Comparison of ENCODE assay signal across 22 cellular contexts in the genomic region with DNA sequence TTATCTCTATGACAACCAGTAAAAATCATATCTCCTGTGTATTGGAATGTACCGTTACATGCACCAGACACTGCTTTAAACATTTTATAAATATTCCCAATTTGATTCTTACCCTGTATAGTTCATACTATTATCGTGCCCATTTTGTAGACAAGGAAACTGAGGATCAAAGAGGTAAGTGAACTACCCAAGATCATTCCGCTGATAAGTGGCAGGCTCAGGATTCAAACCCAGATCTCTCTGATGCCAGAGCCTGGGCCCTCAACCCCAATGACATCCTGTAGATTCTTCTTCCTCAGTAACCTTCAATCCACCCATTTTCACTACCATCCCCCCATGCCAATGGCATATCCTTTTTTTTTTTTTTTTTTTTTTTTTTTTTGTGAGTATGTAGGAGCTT. TPM values are rescaled to one million over a fixed set of nuclear protein-coding genes. Genes with fewer than 3 reads are reported as not detected.
A peak's percentile ranks its signal among the peaks of the same experiment; 100 is the strongest.
DNase-seq lines count a peak whose midpoint lies in the region; ATAC-seq, FAIRE-seq and TF ChIP-seq lines count a peak whose summit lies in the region.
"Had no signal": no experiment of that assay in that cellular context is flagged by ENCODE, and none has a peak within 500 bp of the region (broad histone marks: within the 10 kb centered on the region; RNA-seq: fewer than 3 reads in every experiment).

No MANE protein-coding gene starts in this region.

- H3K4me1 Mint-ChIP-seq in WTC11 = no peaks in the 10 kb centered on the region
- H3K4me1 Mint-ChIP-seq: B cell had no signal

- POLR2A ChIA-PET in HEK293T (lab: Yijun Ruan, JAX) = no interaction called here
- POLR2A ChIA-PET in WTC11 (lab: Charles Lee) = interaction anchor here (0.6 kb wide), 1 partner anchor 847 kb away, joined by 5 read pairs; no protein-coding TSS in a partner anchor
- POLR2A ChIA-PET in H1 (lab: Charles Lee; ENCODE audit: partially characterized antibody) = no interaction called here

- H3K18ac ChIP-seq in H1 (ENCODE audit: extremely low read depth, low read length) = no peak overlapping the region

- H3K4me3 Mint-ChIP-seq in WTC11 = no peak overlapping the region
- H3K4me3 Mint-ChIP-seq: B cell; CD4-positive, alpha-beta T cell; CD8-positive, alpha-beta T cell had no signal

- H2BK20ac ChIP-seq in H1 (ENCODE audit: low read length) = no peak overlapping the region

- H3K27ac ChIP-seq in H1 (ENCODE audit: low read depth, low read length) = no peak overlapping the region
- H3K27ac ChIP-seq: 22Rv1; A549; BLaER1 treated with 17β-estradiol and CSF1 and Interleukin-3, amounts not matched to agents 10 nM and 100 nM; C4-2B had no signal

- no peak overlapping the region for H3K56ac ChIP-seq in H1 (replicated peaks; ENCODE audit: insufficient read length, low read depth, low read length)

- no peak overlapping the region for H3K4ac ChIP-seq in H1 (replicated peaks; ENCODE audit: insufficient read length, low read depth, low read length)

- DNase-seq in HEK293T (ENCODE audit: extremely low spot score) = no peak
- DNase-seq in WTC11 (ENCODE audit: low spot score) = no peak
- no peak for DNase-seq in H1 (ENCODE audit: low read depth in 1 of 2, low spot score in 2 of 2)
- no peak for DNase-seq in NCI-H226
- no peak for DNase-seq in medulla oblongata (ENCODE audit: extremely low spot score)
- DNase-seq in amniotic stem cell (lab: John Stamatoyannopoulos, UW) = no peak
- DNase-seq: AML-193; Caco-2; Calu3; CD4-positive, alpha-beta T cell; CD8-positive, alpha-beta T cell; DMS79 treated with DMSO at 0.1 percent for 48 hours; GF-D8 had no signal

- H3K79me1 ChIP-seq in H1 (ENCODE audit: low read depth, low read length) = no peaks in the 10 kb centered on the region

- WGBS in H1 (ENCODE audit: extremely low coverage in 1 of 2, insufficient coverage in 1 of 2, insufficient read length in 1 of 2, insufficient replicate concordance in 2 of 2, low coverage in 1 of 2, low lambda C conversion rate in 2 of 2, missing lambda C conversion rate in 1 of 2), 2 experiments = 95% methylated on average over 3 of the region's 3 CpGs; no CpG with 5 or more reads in 1 of the 2 experiments

- no peak overlapping the region for H3K4me3 ChIP-seq in H1 (ENCODE audit: extremely low read depth in 1 of 4, insufficient read depth in 2 of 4, low read depth in 3 of 4, low read length in 4 of 4)
- H3K4me3 ChIP-seq: A549; BLaER1 treated with 17β-estradiol and CSF1 and Interleukin-3, amounts not matched to agents 10 nM and 100 nM had no signal

- H3K14ac ChIP-seq in H1 (ENCODE audit: insufficient read length) = no peak overlapping the region

- H3K9me3 ChIP-seq in H1 (ENCODE audit: insufficient read depth in 2 of 2, low read depth in 1 of 2, low read length in 1 of 2) = no peaks in the 10 kb centered on the region
- H3K9me3 ChIP-seq: A549; BLaER1 treated with 17β-estradiol and CSF1 and Interleukin-3, amounts not matched to agents 10 nM and 100 nM; Caco-2 had no signal

- H3K79me2 ChIP-seq in H1 (ENCODE audit: control insufficient read depth in 1 of 2, insufficient read depth in 2 of 2, low read length in 2 of 2) = no peaks in the 10 kb centered on the region

- CTCF ChIA-PET in HEK293T (lab: Yijun Ruan, JAX) (interaction anchor here (0.6 kb wide), 1 partner anchor 262 kb away, joined by 3 read pairs; no protein-coding TSS in a partner anchor), WTC11 (lab: Charles Lee) (no interaction called here), H1 (lab: Charles Lee; ENCODE audit: partially characterized antibody) (no interaction called here)

- TF ChIP-seq POLR2A in H1 (IDR thresholded peaks at IDR 0.05; ENCODE audit: control extremely low read depth in 1 of 2, low read depth in 2 of 2, low read length in 2 of 2) = no peak

- H3K27me3 ChIP-seq in H1 (replicated peaks in 1 of 4; ENCODE audit: control insufficient read depth in 3 of 4, extremely low read depth in 1 of 4, insufficient read depth in 3 of 4, low read length in 3 of 4) = no peaks in the 10 kb centered on the region
- H3K27me3 ChIP-seq: BLaER1 treated with 17β-estradiol and CSF1 and Interleukin-3, amounts not matched to agents 10 nM and 100 nM had no signal

- peaks cover 7% of the 10 kb centered on the region for H3K9me3 Mint-ChIP-seq in WTC11
- H3K9me3 Mint-ChIP-seq: CD4-positive, alpha-beta T cell; CD8-positive, alpha-beta T cell had no signal

- no peaks in the 10 kb centered on the region for H3K23me2 ChIP-seq in H1 (ENCODE audit: low read depth, low read length)

- no peak for TF ChIP-seq RAD21 in H1 (IDR thresholded peaks at IDR 0.05 in 1 of 2, conservative IDR thresholded peaks at IDR 0.05 in 1 of 2; ENCODE audit: low read depth in 2 of 2, low read length in 2 of 2)

- no peak overlapping the region for H3K27ac Mint-ChIP-seq in WTC11
- H3K27ac Mint-ChIP-seq: B cell; CD4-positive, alpha-beta T cell; CD8-positive, alpha-beta T cell had no signal

- H2BK12ac ChIP-seq in H1 (ENCODE audit: low read depth, low read length) = no peak overlapping the region

- no peak for FAIRE-seq in H1 (lab: Jason Lieb, UNC)
- FAIRE-seq: A549, D721Med, G401.6, GM12891, GM19239 had no signal

- no peaks in the 10 kb centered on the region for H3K4me1 ChIP-seq in H1 (replicated peaks in 1 of 4; ENCODE audit: control insufficient read depth in 3 of 4, insufficient read depth in 4 of 4, low read length in 3 of 4)
- H3K4me1 ChIP-seq: A549, Caco-2 had no signal

- no peak overlapping the region for H4K8ac ChIP-seq in H1 (ENCODE audit: extremely low read depth, insufficient read depth, low read length)

- TF ChIP-seq CTCF in WTC11 (IDR thresholded peaks at IDR 0.05) = no peak
- no peak for TF ChIP-seq CTCF in H1 (IDR thresholded peaks at IDR 0.05; ENCODE audit: control extremely low read depth in 1 of 3, insufficient read depth in 1 of 3, low read depth in 1 of 3, low read length in 3 of 3)

- no peak overlapping the region for H4K91ac ChIP-seq in H1 (replicated peaks; ENCODE audit: insufficient read length, low read length)

- H4K5ac ChIP-seq in H1 (ENCODE audit: insufficient read length, low read depth, low read length) = no peak overlapping the region

- no peak overlapping the region for H2AFZ ChIP-seq in H1 (ENCODE audit: low read length)

- no peak overlapping the region for H3K4me2 ChIP-seq in H1 (ENCODE audit: insufficient read depth in 1 of 2, low read depth in 2 of 2, low read length in 2 of 2)
- H3K4me2 ChIP-seq: A549 had no signal

- no peaks in the 10 kb centered on the region for H3K36me3 ChIP-seq in H1 (ENCODE audit: control insufficient read depth in 2 of 4, insufficient read depth in 4 of 4, low read length in 3 of 4)
- H3K36me3 ChIP-seq: BLaER1 treated with 17β-estradiol and CSF1 and Interleukin-3, amounts not matched to agents 10 nM and 100 nM had no signal

- no peak for ATAC-seq in WTC11
- ATAC-seq: A549; CD8-positive, alpha-beta T cell had no signal

- no peak overlapping the region for H3K23ac ChIP-seq in H1 (ENCODE audit: insufficient read length)

- H3K27me3 Mint-ChIP-seq in WTC11 (ENCODE audit: low read depth) = no peaks in the 10 kb centered on the region; the same call in 1 of the 2 replicates

- TF ChIP-seq EP300 in H1 (IDR thresholded peaks at IDR 0.05; ENCODE audit: borderline replicate concordance in 1 of 2, low read depth in 2 of 2, low read length in 2 of 2) = no peak

- H2AK5ac ChIP-seq in H1 (ENCODE audit: low read depth, low read length) = no peak overlapping the region

- H2BK15ac ChIP-seq in H1 (ENCODE audit: low read length) = no peak overlapping the region

- no peaks in the 10 kb centered on the region for H4K20me1 ChIP-seq in H1 (replicated peaks in 1 of 2; ENCODE audit: control insufficient read depth in 1 of 2, insufficient read depth in 2 of 2, low read length in 2 of 2)
- H4K20me1 ChIP-seq: BLaER1 treated with 17β-estradiol and CSF1 and Interleukin-3, amounts not matched to agents 10 nM and 100 nM had no signal

- H2BK120ac ChIP-seq in H1 (replicated peaks; ENCODE audit: low read depth, low read length) = no peak overlapping the region

- no peak overlapping the region for H2BK5ac ChIP-seq in H1 (ENCODE audit: low read depth, low read length)

- H3K9ac ChIP-seq in H1 (replicated peaks in 1 of 4; ENCODE audit: extremely low read depth in 1 of 4, low read depth in 3 of 4, low read length in 3 of 4) = no peak overlapping the region
- H3K9ac ChIP-seq: BLaER1 treated with 17β-estradiol and CSF1 and Interleukin-3, amounts not matched to agents 10 nM and 100 nM had no signal

- no peaks in the 10 kb centered on the region for H3K36me3 Mint-ChIP-seq in WTC11
- H3K36me3 Mint-ChIP-seq: CD8-positive, alpha-beta T cell had no signal

TF ChIP-seq in HEK293T, 16 proteins besides CTCF, POLR2A, EP300 and RAD21:
- peak; percentile 71 for TF ChIP-seq LEF1 (IDR thresholded peaks at IDR 0.05; ENCODE audit: borderline replicate concordance)
- TF ChIP-seq FOXK2 (IDR thresholded peaks at IDR 0.05) = no peak

TF ChIP-seq in H1, 55 proteins besides CTCF, POLR2A, EP300 and RAD21:
- TF ChIP-seq CREB1 (IDR thresholded peaks at IDR 0.05) (no peak), KDM1A (IDR thresholded peaks at IDR 0.05; ENCODE audit: borderline replicate concordance, low read length) (peak; percentile 78; the same call in 1 of the 2 replicates)

RNA-seq across cellular contexts. Expression of a gene that starts 12.3 kb away (rescaled TPM):
- 0.27 to 0.78 TPM (median 0.42 TPM) in 3 replicates for total RNA-seq in WTC11 (2021)
- 0.23 and 0.80 TPM in 2 replicates for total RNA-seq in H1 (2021; fragmentation: NEBNext Ultra II Directional; extraction: Animal tissue kit (Norgen Biotek cat#: 25700))
- 0.20 and 0.36 TPM in 2 replicates for polyA plus RNA-seq in H1 (2011; rRNA removed)
- 0.21 TPM for polyA plus RNA-seq in H1 (2011; cell fraction: cytosol; rRNA removed)
- polyA plus RNA-seq in H1 (2011; cell fraction: nucleus; rRNA removed) = 0.46 TPM
- 0.16 to 1.2 TPM (median 0.36 TPM) in 4 replicates for polyA plus RNA-seq in H1 (2012, experiment 1 of 2)
- not detected for polyA plus RNA-seq in H1 (2012, experiment 2 of 2)
- 0.14 TPM for polyA plus RNA-seq in H1 (2013, experiment 1 of 2)
- polyA plus RNA-seq in H1 (2013, experiment 2 of 2) = 0.13 TPM
- 0.38 and 0.39 TPM in 2 replicates for polyA minus RNA-seq in H1 (2011; rRNA and poly(A)+ RNA removed)
- polyA minus RNA-seq in H1 (2011; cell fraction: cytosol; rRNA and poly(A)+ RNA removed) = not detected
- 1.5 TPM for polyA minus RNA-seq in H1 (2011; cell fraction: nucleus; rRNA and poly(A)+ RNA removed)
- total RNA-seq: CD4-positive, alpha-beta T cell; CD8-positive, alpha-beta T cell had no signal

RNA-seq across cellular contexts. Expression of a gene that starts 12.3 kb away (rescaled TPM):
- total RNA-seq in WTC11 (2021) = 66.7 to 93.7 TPM (median 67.7 TPM) in 3 replicates
- total RNA-seq in H1 (2021; fragmentation: NEBNext Ultra II Directional; extraction: Animal tissue kit (Norgen Biotek cat#: 25700)) = 102 and 104 TPM in 2 replicates
- 31.0 and 46.0 TPM in 2 replicates for polyA plus RNA-seq in H1 (2011; rRNA removed)
- 66.3 TPM for polyA plus RNA-seq in H1 (2011; cell fraction: cytosol; rRNA removed)
- polyA plus RNA-seq in H1 (2011; cell fraction: nucleus; rRNA removed) = 60.5 TPM
- polyA plus RNA-seq in H1 (2012, experiment 1 of 2) = 105 to 125 TPM (median 112 TPM) in 4 replicates
- 34.5 TPM for polyA plus RNA-seq in H1 (2012, experiment 2 of 2)
- polyA plus RNA-seq in H1 (2013, experiment 1 of 2) = 128 TPM
- polyA plus RNA-seq in H1 (2013, experiment 2 of 2) = 128 TPM
- polyA minus RNA-seq in H1 (2011; rRNA and poly(A)+ RNA removed) = 25.7 and 31.5 TPM in 2 replicates
- polyA minus RNA-seq in H1 (2011; cell fraction: cytosol; rRNA and poly(A)+ RNA removed) = 28.8 TPM
- 31.6 TPM for polyA minus RNA-seq in H1 (2011; cell fraction: nucleus; rRNA and poly(A)+ RNA removed)
